ENCODE assay signal across 15 cellular contexts in genomic region chr3:31810991-31811433, GRCh38.
DNase-seq lines count a peak whose midpoint lies in the region; ATAC-seq and TF ChIP-seq lines count a peak whose summit lies in the region.
"Had no signal": no experiment of that assay in that cellular context is flagged by ENCODE, and none has a peak within 500 bp of the region (broad histone marks: within the 10 kb centered on the region; RNA-seq: fewer than 3 reads in every experiment).

No MANE protein-coding gene starts in this region.

- H3K4me2 ChIP-seq in DND-41 (ENCODE audit: insufficient read depth, low read length), result no peak overlapping the region
- no peak overlapping the region for H3K4me2 ChIP-seq in H9 (ENCODE audit: insufficient read depth, insufficient read length, low read length)

- no peak for DNase-seq in DND-41
- peak; percentile 49 for DNase-seq in H9
- peak; percentile 37 for DNase-seq in ecto neural progenitor cell (ENCODE audit: low spot score)
- no peak for DNase-seq in neural crest cell (ENCODE audit: low read depth, low spot score)
- DNase-seq in inferior parietal cortex (ENCODE audit: extremely low spot score), result no peak
- no peak for DNase-seq in activated CD4-positive, alpha-beta T cell treated with anti-CD3 and anti-CD28 coated beads for 1 hour
- DNase-seq: C1 segment of cervical spinal cord, DMS79 treated with DMSO at 0.1 percent for 48 hours, GDM1, NCI-H1417 treated with DMSO at 0.1 percent for 48 hours, NCI-H1930, NCI-H526 treated with DMSO at 0.1 percent for 48 hours, OCI-M1, SIG-M5 had no signal

- H2AK5ac ChIP-seq in H9 (ENCODE audit: insufficient read length, low read length), result no peak overlapping the region

- no peak overlapping the region for H2BK120ac ChIP-seq in H9 (ENCODE audit: low read depth, low read length, poor library complexity, severe bottlenecking)

- H2BK12ac ChIP-seq in H9 (ENCODE audit: insufficient read length, low read depth, low read length), result no peak overlapping the region

- no peak overlapping the region for H4K91ac ChIP-seq in H9 (ENCODE audit: insufficient read length, low read depth, low read length)

- H3K9me3 ChIP-seq in DND-41 (ENCODE audit: insufficient read depth, low read length, severe bottlenecking) (no peaks in the 10 kb centered on the region), H9 (ENCODE audit: control insufficient read depth, low read depth, low read length) (no peaks in the 10 kb centered on the region)

- no peaks in the 10 kb centered on the region for H3K36me3 ChIP-seq in DND-41 (ENCODE audit: insufficient read depth, low read length)

- H3K4me1 ChIP-seq in DND-41 (ENCODE audit: insufficient read depth, low read length), result no peaks in the 10 kb centered on the region
- H3K4me1 ChIP-seq in H9 (ENCODE audit: insufficient read depth, low read length), result peaks cover 2% of the 10 kb centered on the region; the same call in 1 of the 2 replicates

- no peak overlapping the region for H2BK15ac ChIP-seq in H9 (ENCODE audit: low read depth, low read length)

- H3K9me3 Mint-ChIP-seq in H9, result no peaks in the 10 kb centered on the region
- H3K9me3 Mint-ChIP-seq in neural crest cell, result peaks cover 5% of the 10 kb centered on the region

- H3K36me3 Mint-ChIP-seq in H9 (ENCODE audit: insufficient read depth in 1 of 3, low read depth in 3 of 3) (no peaks in the 10 kb centered on the region; a peak in 1 of 7 replicates), neural crest cell (ENCODE audit: low read depth) (no peaks in the 10 kb centered on the region)

- no peak overlapping the region for H3K18ac ChIP-seq in H9 (ENCODE audit: insufficient read length, low read depth, low read length)

- H3K23me2 ChIP-seq in H9 (ENCODE audit: insufficient read length, low read depth, low read length, poor library complexity, severe bottlenecking), result no peaks in the 10 kb centered on the region

- ATAC-seq in DND-41 (ENCODE audit: insufficient read depth, low read depth) (peak; percentile 24; the same call in 1 of the 3 replicates), GM18520 (IDR thresholded peaks at IDR 0.05; ENCODE audit: unreplicated experiment) (no peak)

- H2AFZ ChIP-seq in DND-41 (ENCODE audit: low read depth, low read length) (peak overlapping the region; percentile 44; the same call in 1 of the 2 replicates), H9 (ENCODE audit: low read length) (no peak overlapping the region)

- H2BK20ac ChIP-seq in H9 (ENCODE audit: low read depth, low read length, poor library complexity, severe bottlenecking), result no peak overlapping the region

- TF ChIP-seq CTCF in DND-41 (IDR thresholded peaks at IDR 0.05; ENCODE audit: borderline replicate concordance, extremely low read depth, low read length, poor library complexity, severe bottlenecking) (no peak), H9 (conservative IDR thresholded peaks at IDR 0.05) (peak; percentile 36; the same call in 2 of the 3 replicates), neural crest cell (conservative IDR thresholded peaks at IDR 0.05) (no peak)

- no peak overlapping the region for H3K14ac ChIP-seq in H9 (ENCODE audit: insufficient read depth, low read length)

- H3T11ph ChIP-seq in H9 (ENCODE audit: low read length), result no peak overlapping the region

- peaks cover 19 to 24% of the 10 kb centered on the region in 2 experiments for H3K4me1 Mint-ChIP-seq in H9
- H3K4me1 Mint-ChIP-seq in neural crest cell, result peaks cover 13% of the 10 kb centered on the region

- no peaks in the 10 kb centered on the region; the same call in 1 of the 2 replicates for H3K27me3 Mint-ChIP-seq in H9 (ENCODE audit: low read depth)
- H3K27me3 Mint-ChIP-seq in neural crest cell (ENCODE audit: low read depth), result no peaks in the 10 kb centered on the region

- no peaks in the 10 kb centered on the region for H3K79me2 ChIP-seq in DND-41 (ENCODE audit: insufficient read depth, low read length)
- peaks cover 3% of the 10 kb centered on the region; the same call in 1 of the 2 replicates for H3K79me2 ChIP-seq in H9 (ENCODE audit: insufficient read depth, low read length)

- no peak overlapping the region for H4K8ac ChIP-seq in H9 (replicated peaks; ENCODE audit: insufficient read length, low read depth, low read length)

- H4K5ac ChIP-seq in H9 (ENCODE audit: insufficient read length, low read depth, low read length), result no peak overlapping the region

- no peak overlapping the region for H3K4ac ChIP-seq in H9 (ENCODE audit: low read depth, low read length)

- H3K79me1 ChIP-seq in H9 (ENCODE audit: insufficient read depth, low read depth, low read length, poor library complexity, severe bottlenecking), result peaks cover 3% of the 10 kb centered on the region

- H3K9ac ChIP-seq in DND-41 (ENCODE audit: low read depth, low read length) (no peak overlapping the region), H9 (ENCODE audit: extremely low read depth, insufficient read length, low read length) (no peak overlapping the region)

- H3K23ac ChIP-seq in H9 (ENCODE audit: insufficient read length, low read depth, low read length), result no peak overlapping the region

- H3K27me3 ChIP-seq in DND-41 (ENCODE audit: insufficient read depth, low read length, poor library complexity) (no peaks in the 10 kb centered on the region), H9 (ENCODE audit: insufficient read depth, low read length) (no peaks in the 10 kb centered on the region)

- H3K27ac ChIP-seq in DND-41 (ENCODE audit: low read length) (no peak overlapping the region), H9 (ENCODE audit: insufficient read length, low read depth, low read length) (no peak overlapping the region)

- H4K20me1 ChIP-seq in DND-41 (ENCODE audit: insufficient read depth, low read length) (no peaks in the 10 kb centered on the region), H9 (ENCODE audit: control insufficient read depth, insufficient read depth, insufficient read length) (no peaks in the 10 kb centered on the region)

- WGBS in H9 (ENCODE audit: extremely low coverage, insufficient read length, low lambda C conversion rate), result no CpG with 5 or more reads among the region's 11 CpGs

- no peak overlapping the region for H3K56ac ChIP-seq in H9 (ENCODE audit: insufficient read length, low read depth, low read length)

- no peak overlapping the region for H3K4me3 Mint-ChIP-seq in H9
- H3K4me3 Mint-ChIP-seq in neural crest cell, result no peak overlapping the region

- no peak overlapping the region for H2BK5ac ChIP-seq in H9 (ENCODE audit: insufficient read length, low read length)

- no peak overlapping the region for H3K4me3 ChIP-seq in DND-41 (ENCODE audit: low read depth in 1 of 2, low read length in 2 of 2)

- peak overlapping the region in 2 of 3 experiments; percentile 25 to 71; a peak in 4 of 7 replicates for H3K27ac Mint-ChIP-seq in H9
- peak overlapping the region; percentile 4 for H3K27ac Mint-ChIP-seq in neural crest cell (ENCODE audit: unreplicated experiment)

Comparison
In these comparisons a context has a peak if more than half of its experiments do, and no peak if none do; other contexts are left out.
1. DNase-seq: peak in H9 (single experiment) and ecto neural progenitor cell (single experiment); none in DND-41 (single experiment), neural crest cell (single experiment), inferior parietal cortex (single experiment) and activated CD4-positive, alpha-beta T cell treated with anti-CD3 and anti-CD28 coated beads for 1 hour (single experiment).